In the genomic region with DNA sequence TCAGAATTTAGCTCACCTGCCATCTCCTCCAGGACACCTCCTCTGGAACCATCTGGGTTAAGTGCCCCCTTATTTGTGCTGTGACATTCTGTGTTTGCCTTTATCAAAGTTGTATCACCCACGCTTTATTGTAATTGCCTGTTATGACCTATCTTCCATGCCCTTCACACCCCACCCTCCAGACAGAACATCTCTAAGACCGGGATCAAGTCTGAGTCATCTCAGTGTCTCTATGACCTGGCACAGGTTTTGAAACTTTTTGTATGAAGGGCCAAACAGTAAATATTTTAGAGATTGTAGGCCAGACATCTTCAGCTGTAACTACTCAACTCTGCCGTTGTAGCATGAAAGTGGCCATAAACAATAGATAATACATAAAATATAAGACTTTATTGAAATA, we compare ENCODE assay signal across 26 cellular contexts.
"Had no signal": no experiment of that assay in that cellular context is flagged by ENCODE, and none has a peak within 500 bp of the region (broad histone marks: within the 10 kb centered on the region; RNA-seq: fewer than 3 reads in every experiment).

No MANE protein-coding gene starts in this region.

- H3K36me3 ChIP-seq: esophagus squamous epithelium, suprapubic skin, tibial nerve, uterus had no signal

- H3K27ac ChIP-seq: body of pancreas, esophagus squamous epithelium, parathyroid adenoma, suprapubic skin, tibial nerve, uterus, VCaP had no signal

- H3K4me3 ChIP-seq: body of pancreas, esophagus squamous epithelium, suprapubic skin, tibial nerve, uterus had no signal

- H3K27me3 Mint-ChIP-seq: activated naive CD4-positive, alpha-beta T cell treated with anti-CD3 and anti-CD28 coated beads, Interleukin-2, amount 50 U/mL, for 24 hours; dendritic cell treated with granulocyte-macrophage colony-stimulating factor and Interleukin-4, amounts not matched to agents 40 ng/mL and 50 ng/mL, for 4 days; stimulated activated naive CD8-positive, alpha-beta T cell treated with anti-CD3 and anti-CD28 coated beads, Interleukin-15, Interleukin-2, amounts not matched to agents 100 ng/mL and 50 ng/mL, for 24 hours; T-cell had no signal

- H3K27ac Mint-ChIP-seq: activated CD8-positive, alpha-beta T cell treated with anti-CD3 and anti-CD28 coated beads, Interleukin-2, amount 10 ng/mL, durations not matched to agents 7 days and 5 days; activated naive CD4-positive, alpha-beta T cell treated with anti-CD3 and anti-CD28 coated beads, Interleukin-2, amount 50 U/mL, for 24 hours; activated T-helper 1 cell treated with anti-CD3 and anti-CD28 coated beads, Interleukin-12 subunit alpha, Interleukin-12 subunit beta, Interleukin-2, Interleukin-4 antibody, amounts not matched to agents 30 ng/mL and 10 ng/mL and 1 ng/mL, durations not matched to agents 14 hours and 24 hours and 36 hours; dendritic cell treated with granulocyte-macrophage colony-stimulating factor and Interleukin-4, amounts not matched to agents 40 ng/mL and 50 ng/mL, for 4 days; memory B cell; nephron progenitor cell; stimulated activated naive CD8-positive, alpha-beta T cell treated with anti-CD3 and anti-CD28 coated beads, Interleukin-15, Interleukin-2, amounts not matched to agents 100 ng/mL and 50 ng/mL, for 24 hours; T-cell; T-helper 2 cell treated with Interferon-gamma antibody and Interleukin-4, amounts not matched to agents 5 μg/mL and 100 μg/mL, for 36 hours had no signal

- H3K27me3 ChIP-seq: body of pancreas, esophagus squamous epithelium, suprapubic skin, tibial nerve, uterus had no signal

- ATAC-seq: activated CD4-positive, CD25-positive, alpha-beta regulatory T cell treated with anti-CD3 and anti-CD28 coated beads, Interleukin-2, amount 50 U/mL, for 24 hours; activated CD8-positive, alpha-beta T cell treated with anti-CD3 and anti-CD28 coated beads, Interleukin-2, amount 10 ng/mL, durations not matched to agents 7 days and 5 days; body of pancreas; right cardiac atrium; T-cell had no signal

- H3K4me3 Mint-ChIP-seq: activated CD8-positive, alpha-beta T cell treated with anti-CD3 and anti-CD28 coated beads, Interleukin-2, amount 10 ng/mL, durations not matched to agents 7 days and 5 days; activated naive CD4-positive, alpha-beta T cell treated with anti-CD3 and anti-CD28 coated beads, Interleukin-2, amount 50 U/mL, for 24 hours; activated T-helper 1 cell treated with anti-CD3 and anti-CD28 coated beads, Interleukin-12 subunit alpha, Interleukin-12 subunit beta, Interleukin-2, Interleukin-4 antibody, amounts not matched to agents 30 ng/mL and 10 ng/mL and 1 ng/mL, durations not matched to agents 14 hours and 24 hours and 36 hours; dendritic cell treated with granulocyte-macrophage colony-stimulating factor and Interleukin-4, amounts not matched to agents 40 ng/mL and 50 ng/mL, for 4 days; memory B cell; nephron progenitor cell; stimulated activated naive CD8-positive, alpha-beta T cell treated with anti-CD3 and anti-CD28 coated beads, Interleukin-15, Interleukin-2, amounts not matched to agents 100 ng/mL and 50 ng/mL, for 24 hours; T-cell; T-helper 2 cell treated with Interferon-gamma antibody and Interleukin-4, amounts not matched to agents 5 μg/mL and 100 μg/mL, for 36 hours had no signal

- H3K4me1 Mint-ChIP-seq: memory B cell, nephron progenitor cell had no signal

- H3K9me3 Mint-ChIP-seq: activated naive CD4-positive, alpha-beta T cell treated with anti-CD3 and anti-CD28 coated beads, Interleukin-2, amount 50 U/mL, for 24 hours; activated T-helper 1 cell treated with anti-CD3 and anti-CD28 coated beads, Interleukin-12 subunit alpha, Interleukin-12 subunit beta, Interleukin-2, Interleukin-4 antibody, amounts not matched to agents 30 ng/mL and 10 ng/mL and 1 ng/mL, durations not matched to agents 14 hours and 24 hours and 36 hours; dendritic cell treated with granulocyte-macrophage colony-stimulating factor and Interleukin-4, amounts not matched to agents 40 ng/mL and 50 ng/mL, for 4 days; memory B cell; T-helper 2 cell treated with Interferon-gamma antibody and Interleukin-4, amounts not matched to agents 5 μg/mL and 100 μg/mL, for 36 hours had no signal

- H3K4me1 ChIP-seq: body of pancreas, parathyroid adenoma, tibial nerve, uterus had no signal

- DNase-seq: activated CD4-positive, alpha-beta T cell treated with anti-CD3 and anti-CD28 coated beads, Interleukin-2, amount 50 U/mL, for 1 hour; activated CD8-positive, alpha-beta T cell treated with anti-CD3 and anti-CD28 coated beads, Interleukin-2, amount 10 ng/mL, durations not matched to agents 7 days and 5 days; activated gamma-delta T cell treated with Interleukin-2 at 50 U/mL for 16 hours; body of pancreas; effector CD4-positive, alpha-beta T cell; esophagus squamous epithelium; foreskin fibroblast; glutamatergic neuron; hippocampal formation; nephron progenitor cell; right cardiac atrium; stimulated activated CD4-positive, alpha-beta T cell treated with anti-CD3 and anti-CD28 coated beads, Interleukin-12 subunit alpha, Interleukin-12 subunit beta, amount 100 ng/mL, for 4 hours; stimulated activated CD4-positive, alpha-beta T cell treated with anti-CD3 and anti-CD28 coated beads, Interleukin-4, amount 100 ng/mL, for 4 hours; T-cell; uterus had no signal

- H3K9me3 ChIP-seq: esophagus squamous epithelium, suprapubic skin, uterus had no signal
